26 cellular contexts compared by ENCODE assay signal in genomic region chr1:177794316-177794991, GRCh38.
A peak's percentile ranks its signal among the peaks of the same experiment; 100 is the strongest.
DNase-seq lines count a peak whose midpoint lies in the region; ATAC-seq and FAIRE-seq lines count a peak whose summit lies in the region.
"Had no signal": no experiment of that assay in that cellular context is flagged by ENCODE, and none has a peak within 500 bp of the region (broad histone marks: within the 10 kb centered on the region; RNA-seq: fewer than 3 reads in every experiment).

No MANE protein-coding gene starts in this region.

- H3K27me3 ChIP-seq in neuronal stem cell (ENCODE audit: control insufficient read depth in 3 of 3, insufficient read depth in 3 of 3, low read depth in 1 of 3, low read length in 3 of 3) = no peaks in the 10 kb centered on the region
- H3K27me3 ChIP-seq: hepatocyte, upper lobe of left lung had no signal

- H2BK15ac ChIP-seq in neuronal stem cell (ENCODE audit: low read length) = no peak overlapping the region

- no peak overlapping the region for H3K23ac ChIP-seq in neuronal stem cell (ENCODE audit: low read depth, low read length, poor library complexity)

- H3K9ac ChIP-seq in neuronal stem cell (ENCODE audit: low read depth, low read length, poor library complexity) = no peak overlapping the region

- H2BK12ac ChIP-seq in neuronal stem cell (ENCODE audit: low read length) = no peak overlapping the region

- no peaks in the 10 kb centered on the region for H3K79me1 ChIP-seq in neuronal stem cell (ENCODE audit: low read depth, low read length)

- no peak overlapping the region for H2AFZ ChIP-seq in neuronal stem cell (ENCODE audit: low read length)
- H2AFZ ChIP-seq: hepatocyte had no signal

- peak; percentile 45 for ATAC-seq in HG03066 (IDR thresholded peaks at IDR 0.05; ENCODE audit: low read depth, unreplicated experiment)
- ATAC-seq: activated CD8-positive, alpha-beta T cell treated with anti-CD3 and anti-CD28 coated beads for 36 hours; HCT116; left lobe of liver had no signal

- peaks cover 0 to 15% of the 10 kb centered on the region in 2 donors for H3K4me1 ChIP-seq in neuronal stem cell (ENCODE audit: control insufficient read depth in 2 of 2, insufficient read depth in 1 of 2, low read depth in 1 of 2, low read length in 2 of 2)
- H3K4me1 ChIP-seq: upper lobe of left lung had no signal

- no peak overlapping the region for H3K18ac ChIP-seq in neuronal stem cell (ENCODE audit: low read length)

- H3K36me3 ChIP-seq in neuronal stem cell (replicated peaks in 1 of 2; ENCODE audit: control insufficient read depth in 2 of 2, insufficient read depth in 2 of 2, low read length in 2 of 2) = no peaks in the 10 kb centered on the region
- H3K36me3 ChIP-seq: upper lobe of left lung had no signal

- H3K4ac ChIP-seq in neuronal stem cell (ENCODE audit: low read length) = no peak overlapping the region

- no peaks in the 10 kb centered on the region for H3K9me3 ChIP-seq in neuronal stem cell (replicated peaks in 1 of 2; ENCODE audit: control insufficient read depth in 2 of 2, insufficient read depth in 1 of 2, low read depth in 1 of 2, low read length in 2 of 2)
- H3K9me3 ChIP-seq: upper lobe of left lung had no signal

- H2AK5ac ChIP-seq in neuronal stem cell (ENCODE audit: low read depth, low read length) = no peak overlapping the region

- no peak overlapping the region for H4K91ac ChIP-seq in neuronal stem cell (ENCODE audit: low read depth, low read length, poor library complexity)

- peak overlapping the region; percentile 79 for H3K27ac ChIP-seq in neuronal stem cell (replicated peaks; ENCODE audit: low read length)
- H3K27ac ChIP-seq: hepatocyte, SK-N-MC, upper lobe of left lung had no signal

- FAIRE-seq in GM19239 (lab: Jason Lieb, UNC) (peak; percentile 78), urothelium cell line (lab: Jason Lieb, UNC) (no peak)

- H3K14ac ChIP-seq in neuronal stem cell (ENCODE audit: low read length) = no peak overlapping the region

- H2BK120ac ChIP-seq in neuronal stem cell (ENCODE audit: low read depth, low read length) = no peak overlapping the region

- no peak overlapping the region for H3K4me2 ChIP-seq in neuronal stem cell (ENCODE audit: insufficient read depth, low read length, poor library complexity, severe bottlenecking)
- H3K4me2 ChIP-seq: hepatocyte had no signal

- WGBS in neuronal stem cell (ENCODE audit: extremely low coverage in 2 of 2, insufficient read length in 2 of 2, insufficient replicate concordance in 1 of 2), 2 donors = no CpG with 5 or more reads among the region's 3 CpGs

- no peak overlapping the region for H3K4me3 ChIP-seq in neuronal stem cell (ENCODE audit: low read length in 2 of 2)
- H3K4me3 ChIP-seq: hepatocyte, SK-N-MC, upper lobe of left lung had no signal

- DNase-seq in GM19239 (ENCODE audit: insufficient read length, low spot score) (no peak), iPS DF 4.7 (ENCODE audit: extremely low read depth, low spot score) (peak; percentile 56), neuronal stem cell (ENCODE audit: low spot score) (peak; percentile 48), urothelium cell line (ENCODE audit: low spot score) (no peak)
- DNase-seq in stimulated activated CD4-positive, alpha-beta T cell treated with anti-CD3 and anti-CD28 coated beads, Interleukin-4, amount 100 ng/mL, for 1 hour = no peak
- DNase-seq in activated CD4-positive, alpha-beta T cell treated with anti-CD3 and anti-CD28 coated beads for 48 hours = no peak
- DNase-seq in stimulated activated CD4-positive, alpha-beta T cell treated with anti-CD3 and anti-CD28 coated beads, Interleukin-4, amount 100 ng/mL, for 4 hours = no peak
- DNase-seq: activated CD4-positive, CD25-positive, alpha-beta regulatory T cell; activated CD8-positive, alpha-beta T cell treated with anti-CD3 and anti-CD28 coated beads for 36 hours; activated naive CD4-positive, alpha-beta T cell treated with anti-CD3 and anti-CD28 coated beads, Interleukin-2, amount 50 U/mL, for 16 hours; activated T-cell treated with anti-CD3 and anti-CD28 coated beads, Interleukin-2, amount 50 U/mL, for 1 hour; aorta; caudate nucleus; CD8-positive, alpha-beta memory T cell; dermis blood vessel endothelial cell; NCI-H1092 treated with DMSO at 0.1 percent for 48 hours; NCI-H2029 treated with DMSO at 0.1 percent for 48 hours; NCI-H510A; NK-92 treated with Interleukin-12 subunit alpha and Interleukin-12 subunit beta, amount 100 ng/mL, for 24 hours; stimulated activated CD8-positive, alpha-beta memory T cell treated with anti-CD3 and anti-CD28 coated beads, Interleukin-4, amount 100 ng/mL, for 48 hours; upper lobe of left lung had no signal

- no peak overlapping the region for H2BK5ac ChIP-seq in neuronal stem cell (ENCODE audit: low read length)

- no peak overlapping the region for H4K8ac ChIP-seq in neuronal stem cell (ENCODE audit: low read depth, low read length)

Comparison
In these comparisons a context has a peak if more than half of its experiments do, and no peak if none do; other contexts are left out.
1. DNase-seq: peak in iPS DF 4.7 (single experiment) and neuronal stem cell (single experiment); none in GM19239 (single experiment), stimulated activated CD4-positive, alpha-beta T cell treated with anti-CD3 and anti-CD28 coated beads, Interleukin-4, amount 100 ng/mL, for 1 hour (single experiment), urothelium cell line (single experiment), activated CD4-positive, alpha-beta T cell treated with anti-CD3 and anti-CD28 coated beads for 48 hours (single experiment) and stimulated activated CD4-positive, alpha-beta T cell treated with anti-CD3 and anti-CD28 coated beads, Interleukin-4, amount 100 ng/mL, for 4 hours (0 of 2).